Comparison of ENCODE assay signal across 26 cellular contexts in the genomic region with DNA sequence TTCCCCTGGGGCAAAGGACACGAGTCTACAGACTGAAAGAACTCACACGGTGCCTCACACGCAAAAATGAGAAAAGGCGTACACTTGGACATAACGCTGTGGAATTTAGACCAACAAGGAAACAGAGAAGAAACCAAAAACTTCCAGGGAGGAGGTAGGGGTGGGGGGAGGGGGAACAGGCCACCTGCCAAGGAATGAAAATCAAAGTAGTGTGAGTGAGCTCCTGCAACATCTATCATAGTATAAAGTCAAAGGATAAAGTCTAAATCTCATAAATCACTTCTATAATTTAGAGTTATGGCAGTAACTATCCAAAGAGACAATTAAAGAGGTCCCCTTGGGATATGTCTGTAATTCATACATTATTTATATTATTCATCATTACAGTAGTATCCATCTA. TPM values are rescaled to one million over a fixed set of nuclear protein-coding genes. Genes with fewer than 3 reads are reported as not detected.
"Had no signal": no experiment of that assay in that cellular context is flagged by ENCODE, and none has a peak within 500 bp of the region (broad histone marks: within the 10 kb centered on the region; RNA-seq: fewer than 3 reads in every experiment).

No MANE protein-coding gene starts in this region.

- H3K36me3 ChIP-seq: colonic mucosa, lower lobe of right lung, pancreas, right lobe of liver, spleen, suprapubic skin, transverse colon, vagina had no signal

- H3K4me3 Mint-ChIP-seq: central memory CD8-positive, alpha-beta T cell; dendritic cell treated with granulocyte-macrophage colony-stimulating factor and Interleukin-4, amounts not matched to agents 40 ng/mL and 50 ng/mL, for 4 days; endodermal cell; immature natural killer cell; naive B cell; natural killer cell treated with Interleukin-12 subunit alpha and Interleukin-12 subunit beta and Interleukin-15 and Interleukin-18, amount 100 ng/mL, for 72 hours; stimulated activated naive CD8-positive, alpha-beta T cell treated with anti-CD3 and anti-CD28 coated beads, Interleukin-15, amount 100 ng/mL, for 72 hours had no signal

- H3K27me3 Mint-ChIP-seq: naive B cell; stimulated activated naive CD8-positive, alpha-beta T cell treated with anti-CD3 and anti-CD28 coated beads, Interleukin-15, amount 100 ng/mL, for 72 hours had no signal

- FAIRE-seq: pancreas had no signal

- H3K9me3 ChIP-seq: colonic mucosa, lower lobe of right lung, pancreas, right lobe of liver, suprapubic skin, transverse colon, vagina had no signal

- H3K4me1 ChIP-seq: colonic mucosa, foreskin keratinocyte, lower lobe of right lung, pancreas, right lobe of liver, spleen, suprapubic skin, transverse colon, vagina had no signal

- DNase-seq: colonic mucosa; effector CD8-positive, alpha-beta T cell; endodermal cell; foreskin keratinocyte; hypothalamus; immature natural killer cell; islet precursor cell; kidney glomerular epithelial cell; left ventricle myocardium superior; lower lobe of right lung; naive B cell; pancreas; retina; right lobe of liver; spleen; stimulated activated CD4-positive, alpha-beta T cell treated with anti-CD3 and anti-CD28 coated beads, Interleukin-2, amount 100 ng/mL, for 48 hours; stimulated activated naive CD4-positive, alpha-beta T cell; stimulated activated naive CD8-positive, alpha-beta T cell treated with anti-CD3 and anti-CD28 coated beads, Interleukin-15, amount 100 ng/mL, for 72 hours; transverse colon had no signal

- H3K27ac Mint-ChIP-seq: dendritic cell treated with granulocyte-macrophage colony-stimulating factor and Interleukin-4, amounts not matched to agents 40 ng/mL and 50 ng/mL, for 4 days; endodermal cell; immature natural killer cell; natural killer cell treated with Interleukin-12 subunit alpha and Interleukin-12 subunit beta and Interleukin-15 and Interleukin-18, amount 100 ng/mL, for 72 hours; stimulated activated naive CD8-positive, alpha-beta T cell treated with anti-CD3 and anti-CD28 coated beads, Interleukin-15, amount 100 ng/mL, for 72 hours had no signal

- H3K9me3 Mint-ChIP-seq: central memory CD8-positive, alpha-beta T cell; dendritic cell treated with granulocyte-macrophage colony-stimulating factor and Interleukin-4, amounts not matched to agents 40 ng/mL and 50 ng/mL, for 4 days; immature natural killer cell; natural killer cell treated with Interleukin-12 subunit alpha and Interleukin-12 subunit beta and Interleukin-15 and Interleukin-18, amount 100 ng/mL, for 72 hours; stimulated activated naive CD8-positive, alpha-beta T cell treated with anti-CD3 and anti-CD28 coated beads, Interleukin-15, amount 100 ng/mL, for 72 hours had no signal

- H3K4me1 Mint-ChIP-seq: central memory CD8-positive, alpha-beta T cell; endodermal cell; immature natural killer cell; naive B cell; stimulated activated naive CD8-positive, alpha-beta T cell treated with anti-CD3 and anti-CD28 coated beads, Interleukin-15, amount 100 ng/mL, for 72 hours had no signal

- ATAC-seq: esophagus mucosa; foreskin keratinocyte; left ventricle myocardium superior; lower lobe of right lung; natural killer cell treated with Interleukin-12 subunit alpha and Interleukin-12 subunit beta and Interleukin-15 and Interleukin-18, amount 100 ng/mL, for 72 hours; pancreas; right lobe of liver; stimulated activated naive CD8-positive, alpha-beta T cell treated with anti-CD3 and anti-CD28 coated beads, Interleukin-15, amount 100 ng/mL, for 72 hours had no signal

- H3K4me3 ChIP-seq: colonic mucosa, lower lobe of right lung, pancreas, right lobe of liver, spleen, suprapubic skin, transverse colon, vagina had no signal

- H3K27ac ChIP-seq: colonic mucosa, epithelial cell of prostate, foreskin keratinocyte, lower lobe of right lung, pancreas, right lobe of liver, spleen, suprapubic skin, transverse colon, vagina had no signal

- H3K27me3 ChIP-seq: colonic mucosa, pancreas, right lobe of liver, spleen, suprapubic skin, transverse colon, vagina had no signal

- H3K36me3 Mint-ChIP-seq: immature natural killer cell; naive B cell; natural killer cell treated with Interleukin-12 subunit alpha and Interleukin-12 subunit beta and Interleukin-15 and Interleukin-18, amount 100 ng/mL, for 72 hours had no signal

RNA-seq across cellular contexts. Expression of gene IRAG1, which starts 10.0 kb away (rescaled TPM):
- total RNA-seq: natural killer cell treated with Interleukin-12 subunit alpha and Interleukin-12 subunit beta and Interleukin-15 and Interleukin-18, amount 100 ng/mL, for 72 hours had no signal
